Comparison of ENCODE assay signal across 12 cellular contexts in the genomic region with DNA sequence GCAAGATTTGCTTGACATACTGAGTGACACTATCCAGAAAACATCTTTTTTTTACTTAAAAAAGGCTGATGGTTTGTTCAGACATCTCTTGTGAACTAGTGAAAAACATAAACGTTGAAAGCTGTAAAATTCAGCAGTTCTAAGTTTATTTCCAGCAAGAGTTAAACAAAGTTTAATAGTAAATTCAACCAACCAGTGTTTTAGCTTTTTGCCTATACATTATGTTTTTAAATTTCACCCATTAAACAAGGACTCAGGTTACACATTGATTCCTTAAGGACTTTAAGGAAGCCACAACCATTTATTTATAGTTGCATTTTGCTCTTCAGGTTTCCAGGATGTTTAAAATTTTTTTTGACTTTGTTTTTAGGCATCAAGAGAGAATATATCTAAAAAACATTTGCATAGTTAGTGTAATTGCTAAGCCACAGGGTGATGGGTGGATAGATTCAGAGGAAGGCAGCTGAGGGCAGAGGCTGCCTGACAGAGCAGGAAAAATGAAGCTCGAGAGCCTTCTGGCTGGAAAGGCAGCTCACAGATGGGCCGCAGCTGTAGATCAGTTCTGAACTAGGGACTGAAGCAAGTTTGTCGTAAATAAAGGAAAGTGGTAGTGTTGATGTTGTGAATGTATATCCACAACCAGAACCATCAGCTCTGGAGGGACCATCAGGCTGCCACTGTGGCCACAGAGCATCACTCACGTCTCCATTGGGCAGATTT. TPM values are rescaled to one million over a fixed set of nuclear protein-coding genes. Genes with fewer than 3 reads are reported as not detected.
DNase-seq lines count a peak whose midpoint lies in the region; ATAC-seq and TF ChIP-seq lines count a peak whose summit lies in the region.
"Had no signal": no experiment of that assay in that cellular context is flagged by ENCODE, and none has a peak within 500 bp of the region (broad histone marks: within the 10 kb centered on the region; RNA-seq: fewer than 3 reads in every experiment).

No MANE protein-coding gene starts in this region.

- H3K4me3 Mint-ChIP-seq in activated CD4-positive, alpha-beta T cell treated with anti-CD3 and anti-CD28 coated beads for 36 hours, result no peak overlapping the region
- H3K4me3 Mint-ChIP-seq in dendritic cell treated with granulocyte-macrophage colony-stimulating factor and Interleukin-4, amounts not matched to agents 40 ng/mL and 50 ng/mL, for 4 days, result no peak overlapping the region

- no peak for ATAC-seq in activated CD4-positive, alpha-beta T cell treated with anti-CD3 and anti-CD28 coated beads for 36 hours
- no peak for ATAC-seq in GM21367 (IDR thresholded peaks at IDR 0.05; ENCODE audit: unreplicated experiment)
- ATAC-seq in GM18873 (IDR thresholded peaks at IDR 0.05; ENCODE audit: low FRiP score, unreplicated experiment), result no peak
- ATAC-seq: A549; activated naive CD4-positive, alpha-beta T cell treated with anti-CD3 and anti-CD28 coated beads, Interleukin-2, amount 50 U/mL, for 72 hours had no signal

- no peaks in the 10 kb centered on the region for H3K27me3 Mint-ChIP-seq in activated CD4-positive, alpha-beta T cell treated with anti-CD3 and anti-CD28 coated beads for 36 hours
- H3K27me3 Mint-ChIP-seq in dendritic cell treated with granulocyte-macrophage colony-stimulating factor and Interleukin-4, amounts not matched to agents 40 ng/mL and 50 ng/mL, for 4 days, result no peaks in the 10 kb centered on the region

- H3K9ac ChIP-seq in mesenchymal stem cell (ENCODE audit: low read length), result no peak overlapping the region

- no peak overlapping the region for H3K4ac ChIP-seq in mesenchymal stem cell (ENCODE audit: low read depth in 1 of 2, low read length in 2 of 2)

- no peak for TF ChIP-seq EP300 in suprapubic skin (IDR thresholded peaks at IDR 0.05)

- H3K4me1 ChIP-seq in mesenchymal stem cell (ENCODE audit: control insufficient read depth, insufficient read depth, low read depth, low read length) (peaks cover 7% of the 10 kb centered on the region), suprapubic skin (peaks cover 37% of the 10 kb centered on the region)

- H3K79me1 ChIP-seq in mesenchymal stem cell (replicated peaks; ENCODE audit: low read length, poor library complexity, severe bottlenecking), result peaks cover 38% of the 10 kb centered on the region

- no peak overlapping the region for H3K4me2 ChIP-seq in mesenchymal stem cell (ENCODE audit: low read length, poor library complexity, severe bottlenecking)
- H3K4me2 ChIP-seq: A549 had no signal

- H2BK15ac ChIP-seq in mesenchymal stem cell (ENCODE audit: low read depth, poor library complexity, severe bottlenecking), result no peak overlapping the region

- no peak overlapping the region for H4K8ac ChIP-seq in mesenchymal stem cell (ENCODE audit: low read length)

- peaks cover 8% of the 10 kb centered on the region for H3K36me3 Mint-ChIP-seq in activated CD4-positive, alpha-beta T cell treated with anti-CD3 and anti-CD28 coated beads for 36 hours (ENCODE audit: low read depth)
- H3K36me3 Mint-ChIP-seq in dendritic cell treated with granulocyte-macrophage colony-stimulating factor and Interleukin-4, amounts not matched to agents 40 ng/mL and 50 ng/mL, for 4 days (ENCODE audit: low read depth), result peaks cover 63% of the 10 kb centered on the region
- H3K36me3 Mint-ChIP-seq: activated naive CD4-positive, alpha-beta T cell treated with anti-CD3 and anti-CD28 coated beads, Interleukin-2, amount 50 U/mL, for 72 hours had no signal

- H3K18ac ChIP-seq in mesenchymal stem cell (ENCODE audit: low read depth in 1 of 2, low read length in 2 of 2), result no peak overlapping the region

- H3K9me3 ChIP-seq in mesenchymal stem cell (ENCODE audit: control insufficient read depth, low read length) (no peaks in the 10 kb centered on the region), suprapubic skin (no peaks in the 10 kb centered on the region)
- H3K9me3 ChIP-seq: A549 had no signal

- no peak for TF ChIP-seq POLR2A in suprapubic skin (IDR thresholded peaks at IDR 0.05)

- peak overlapping the region; percentile 17 for H3K27ac Mint-ChIP-seq in activated CD4-positive, alpha-beta T cell treated with anti-CD3 and anti-CD28 coated beads for 36 hours
- H3K27ac Mint-ChIP-seq in dendritic cell treated with granulocyte-macrophage colony-stimulating factor and Interleukin-4, amounts not matched to agents 40 ng/mL and 50 ng/mL, for 4 days, result peak overlapping the region; percentile 84

- 60% methylated on average over 4 of the region's 5 CpGs for WGBS in mesenchymal stem cell
- WGBS in suprapubic skin, result 77% methylated on average over 5 of the region's 5 CpGs

- DNase-seq in activated CD4-positive, alpha-beta T cell treated with anti-CD3 and anti-CD28 coated beads for 36 hours, result no peak
- DNase-seq in activated CD4-positive, alpha-beta T cell treated with anti-CD3 and anti-CD28 coated beads, Interleukin-2, amount 50 U/mL, for 4 hours, result no peak
- DNase-seq in mesenchymal stem cell (peak; percentile 30), suprapubic skin (ENCODE audit: low spot score in 2 of 2) (no peak), caudate nucleus (lab: John Stamatoyannopoulos, UW) (no peak)
- DNase-seq: HCEC 1CT, NCI-H2107 had no signal

- POLR2A ChIA-PET in activated CD4-positive, alpha-beta T cell treated with anti-CD3 and anti-CD28 coated beads for 36 hours (lab: Charles Lee), result no interaction called here

- no peak overlapping the region for H2BK12ac ChIP-seq in mesenchymal stem cell (ENCODE audit: low read length in 2 of 2)

- H3K27ac ChIP-seq in mesenchymal stem cell (ENCODE audit: low read length, poor library complexity, severe bottlenecking), result no peak overlapping the region
- peak overlapping the region; percentile 78 for H3K27ac ChIP-seq in suprapubic skin
- H3K27ac ChIP-seq in caudate nucleus (ENCODE audit: low read depth, low read length), result no peak overlapping the region
- H3K27ac ChIP-seq: A549 had no signal

- H4K91ac ChIP-seq in mesenchymal stem cell (ENCODE audit: low read length), result no peak overlapping the region

- H2AK5ac ChIP-seq in mesenchymal stem cell (ENCODE audit: low read length, severe bottlenecking), result no peak overlapping the region

- CTCF ChIA-PET in activated CD4-positive, alpha-beta T cell treated with anti-CD3 and anti-CD28 coated beads for 36 hours (lab: Charles Lee), result interaction anchor here (0.9 kb wide), 1 partner anchor 17 kb away, joined by 4 read pairs; no protein-coding TSS in a partner anchor

- no peak overlapping the region for H3K4me3 ChIP-seq in mesenchymal stem cell (ENCODE audit: insufficient read depth in 1 of 2, low read depth in 1 of 2, low read length in 2 of 2)
- no peak overlapping the region for H3K4me3 ChIP-seq in suprapubic skin
- H3K4me3 ChIP-seq: A549 had no signal

- no peak overlapping the region for H2BK120ac ChIP-seq in mesenchymal stem cell (ENCODE audit: low read depth, low read length)

- H3K36me3 ChIP-seq in mesenchymal stem cell (ENCODE audit: control insufficient read depth in 1 of 2, insufficient read depth in 2 of 2, low read depth in 1 of 2, low read length in 2 of 2) (peaks cover 38 to 43% of the 10 kb centered on the region in 2 experiments), suprapubic skin (peaks cover 34% of the 10 kb centered on the region)

- intact Hi-C loops in activated CD4-positive, alpha-beta T cell treated with anti-CD3 and anti-CD28 coated beads for 36 hours (cut with DNase I, micrococcal nuclease), result no loop called here
- intact Hi-C loops in dendritic cell treated with granulocyte-macrophage colony-stimulating factor and Interleukin-4, amounts not matched to agents 40 ng/mL and 50 ng/mL, for 4 days (cut with micrococcal nuclease), result loop anchor here (10.0 kb wide), 1 partner anchor 64 kb away; no protein-coding TSS in a partner anchor

- TF ChIP-seq CTCF in suprapubic skin (IDR thresholded peaks at IDR 0.05), result no peak

- no peaks in the 10 kb centered on the region for H3K9me3 Mint-ChIP-seq in activated CD4-positive, alpha-beta T cell treated with anti-CD3 and anti-CD28 coated beads for 36 hours (ENCODE audit: low read depth)
- H3K9me3 Mint-ChIP-seq in dendritic cell treated with granulocyte-macrophage colony-stimulating factor and Interleukin-4, amounts not matched to agents 40 ng/mL and 50 ng/mL, for 4 days, result no peaks in the 10 kb centered on the region
- H3K9me3 Mint-ChIP-seq: activated naive CD4-positive, alpha-beta T cell treated with anti-CD3 and anti-CD28 coated beads, Interleukin-2, amount 50 U/mL, for 72 hours had no signal

- H3K27me3 ChIP-seq in mesenchymal stem cell (ENCODE audit: control insufficient read depth in 1 of 2, insufficient read depth in 1 of 2, low read length in 2 of 2) (no peaks in the 10 kb centered on the region), suprapubic skin (no peaks in the 10 kb centered on the region)

- no peak overlapping the region for H2AFZ ChIP-seq in mesenchymal stem cell (ENCODE audit: low read depth, low read length)

- H3K4me1 Mint-ChIP-seq in activated CD4-positive, alpha-beta T cell treated with anti-CD3 and anti-CD28 coated beads for 36 hours, result peaks cover 3% of the 10 kb centered on the region
- H3K4me1 Mint-ChIP-seq in dendritic cell treated with granulocyte-macrophage colony-stimulating factor and Interleukin-4, amounts not matched to agents 40 ng/mL and 50 ng/mL, for 4 days (ENCODE audit: low read depth), result peaks cover 55% of the 10 kb centered on the region

- H2BK5ac ChIP-seq in mesenchymal stem cell (ENCODE audit: low read depth, low read length, poor library complexity, severe bottlenecking), result no peak overlapping the region

- peak overlapping the region in 1 of 2 experiments; percentile 61 for H3K14ac ChIP-seq in mesenchymal stem cell (ENCODE audit: low read length in 2 of 2)

- H3K23ac ChIP-seq in mesenchymal stem cell (ENCODE audit: low read length in 2 of 2), result no peak overlapping the region

RNA-seq across cellular contexts. Expression of gene SNAP29, which starts 9.6 kb away (rescaled TPM):
- total RNA-seq in activated CD4-positive, alpha-beta T cell treated with anti-CD3 and anti-CD28 coated beads for 36 hours, result 10 to 100 TPM; 22.8 to 33.8 TPM
- 55.0 TPM for polyA plus RNA-seq in mesenchymal stem cell (2013, experiment 1 of 2)
- polyA plus RNA-seq in mesenchymal stem cell (2013, experiment 2 of 2), result 52.0 TPM
- 10 to 100 TPM; 19.1 to 29.8 (median 22.8) TPM for total RNA-seq in suprapubic skin

RNA-seq across cellular contexts. Expression of gene PI4KA, which starts 9.8 kb away (rescaled TPM):
- 10 to 100 TPM; 52.8 TPM for total RNA-seq in activated CD4-positive, alpha-beta T cell treated with anti-CD3 and anti-CD28 coated beads for 36 hours
- polyA plus RNA-seq in mesenchymal stem cell (2013, experiment 1 of 2), result 28.8 TPM
- 26.0 TPM for polyA plus RNA-seq in mesenchymal stem cell (2013, experiment 2 of 2)
- total RNA-seq in suprapubic skin, result 100 to 1,000 TPM in 1 of 4 donors, 10 to 100 TPM in 3; 44.7 to 136 (median 67.7) TPM

RNA-seq across cellular contexts. Expression of gene CRKL, which starts 48.8 kb away (rescaled TPM):
- total RNA-seq in activated CD4-positive, alpha-beta T cell treated with anti-CD3 and anti-CD28 coated beads for 36 hours, result 10 to 100 TPM; 80.8 to 92.0 TPM
- 25.1 TPM for polyA plus RNA-seq in mesenchymal stem cell (2013, experiment 1 of 2)
- 25.3 TPM for polyA plus RNA-seq in mesenchymal stem cell (2013, experiment 2 of 2)
- total RNA-seq in suprapubic skin, result 10 to 100 TPM; 52.7 to 75.3 (median 71.9) TPM
